Comparison of ENCODE assay signal across 1 cellular context in the genomic region with DNA sequence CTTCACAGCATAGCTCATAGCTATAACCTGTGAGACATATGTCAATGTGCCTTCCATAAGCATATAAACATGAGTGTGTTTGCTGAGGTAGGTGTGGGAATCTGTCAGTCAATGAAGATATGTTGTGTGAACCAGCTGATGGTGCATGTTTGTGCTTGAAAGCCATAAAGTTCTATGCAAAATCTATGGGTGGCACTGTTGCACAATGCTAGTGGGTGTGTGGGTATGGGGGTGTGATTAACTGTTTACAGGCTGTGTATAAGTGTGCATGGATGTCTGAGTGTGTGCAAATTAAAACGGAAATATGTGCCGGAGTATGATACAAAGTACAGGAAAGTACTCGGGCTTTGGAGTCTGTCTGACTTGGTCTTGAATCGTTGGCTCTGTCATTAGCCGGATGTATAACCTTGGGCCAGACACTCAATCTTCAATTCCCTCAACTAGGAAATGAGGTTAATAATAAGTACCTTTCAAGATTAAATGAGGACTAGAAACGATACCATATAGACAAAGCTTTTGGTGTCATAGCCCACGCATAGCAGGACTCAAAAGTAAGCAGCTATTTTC.
TF ChIP-seq lines count a peak whose summit lies in the region.

No MANE protein-coding gene starts in this region.

TF ChIP-seq in GM23338, 12 proteins besides CTCF, POLR2A, EP300 and RAD21 (continued from another document):
- TF ChIP-seq, protein P1, sequence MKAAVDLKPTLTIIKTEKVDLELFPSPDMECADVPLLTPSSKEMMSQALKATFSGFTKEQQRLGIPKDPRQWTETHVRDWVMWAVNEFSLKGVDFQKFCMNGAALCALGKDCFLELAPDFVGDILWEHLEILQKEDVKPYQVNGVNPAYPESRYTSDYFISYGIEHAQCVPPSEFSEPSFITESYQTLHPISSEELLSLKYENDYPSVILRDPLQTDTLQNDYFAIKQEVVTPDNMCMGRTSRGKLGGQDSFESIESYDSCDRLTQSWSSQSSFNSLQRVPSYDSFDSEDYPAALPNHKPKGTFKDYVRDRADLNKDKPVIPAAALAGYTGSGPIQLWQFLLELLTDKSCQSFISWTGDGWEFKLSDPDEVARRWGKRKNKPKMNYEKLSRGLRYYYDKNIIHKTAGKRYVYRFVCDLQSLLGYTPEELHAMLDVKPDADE (IDR thresholded peaks at IDR 0.05), result no peak
- TF ChIP-seq ZNF114 (CRISPR knock-in tag; IDR thresholded peaks at IDR 0.05), result no peak
- TF ChIP-seq POLR2AphosphoS5 (IDR thresholded peaks at IDR 0.05; ENCODE audit: low read depth), result no peak
- TF ChIP-seq NANOG (IDR thresholded peaks at IDR 0.05; ENCODE audit: borderline replicate concordance), result no peak
- no peak for TF ChIP-seq STAT1 (IDR thresholded peaks at IDR 0.05; ENCODE audit: unreplicated experiment)
- TF ChIP-seq, protein P2, sequence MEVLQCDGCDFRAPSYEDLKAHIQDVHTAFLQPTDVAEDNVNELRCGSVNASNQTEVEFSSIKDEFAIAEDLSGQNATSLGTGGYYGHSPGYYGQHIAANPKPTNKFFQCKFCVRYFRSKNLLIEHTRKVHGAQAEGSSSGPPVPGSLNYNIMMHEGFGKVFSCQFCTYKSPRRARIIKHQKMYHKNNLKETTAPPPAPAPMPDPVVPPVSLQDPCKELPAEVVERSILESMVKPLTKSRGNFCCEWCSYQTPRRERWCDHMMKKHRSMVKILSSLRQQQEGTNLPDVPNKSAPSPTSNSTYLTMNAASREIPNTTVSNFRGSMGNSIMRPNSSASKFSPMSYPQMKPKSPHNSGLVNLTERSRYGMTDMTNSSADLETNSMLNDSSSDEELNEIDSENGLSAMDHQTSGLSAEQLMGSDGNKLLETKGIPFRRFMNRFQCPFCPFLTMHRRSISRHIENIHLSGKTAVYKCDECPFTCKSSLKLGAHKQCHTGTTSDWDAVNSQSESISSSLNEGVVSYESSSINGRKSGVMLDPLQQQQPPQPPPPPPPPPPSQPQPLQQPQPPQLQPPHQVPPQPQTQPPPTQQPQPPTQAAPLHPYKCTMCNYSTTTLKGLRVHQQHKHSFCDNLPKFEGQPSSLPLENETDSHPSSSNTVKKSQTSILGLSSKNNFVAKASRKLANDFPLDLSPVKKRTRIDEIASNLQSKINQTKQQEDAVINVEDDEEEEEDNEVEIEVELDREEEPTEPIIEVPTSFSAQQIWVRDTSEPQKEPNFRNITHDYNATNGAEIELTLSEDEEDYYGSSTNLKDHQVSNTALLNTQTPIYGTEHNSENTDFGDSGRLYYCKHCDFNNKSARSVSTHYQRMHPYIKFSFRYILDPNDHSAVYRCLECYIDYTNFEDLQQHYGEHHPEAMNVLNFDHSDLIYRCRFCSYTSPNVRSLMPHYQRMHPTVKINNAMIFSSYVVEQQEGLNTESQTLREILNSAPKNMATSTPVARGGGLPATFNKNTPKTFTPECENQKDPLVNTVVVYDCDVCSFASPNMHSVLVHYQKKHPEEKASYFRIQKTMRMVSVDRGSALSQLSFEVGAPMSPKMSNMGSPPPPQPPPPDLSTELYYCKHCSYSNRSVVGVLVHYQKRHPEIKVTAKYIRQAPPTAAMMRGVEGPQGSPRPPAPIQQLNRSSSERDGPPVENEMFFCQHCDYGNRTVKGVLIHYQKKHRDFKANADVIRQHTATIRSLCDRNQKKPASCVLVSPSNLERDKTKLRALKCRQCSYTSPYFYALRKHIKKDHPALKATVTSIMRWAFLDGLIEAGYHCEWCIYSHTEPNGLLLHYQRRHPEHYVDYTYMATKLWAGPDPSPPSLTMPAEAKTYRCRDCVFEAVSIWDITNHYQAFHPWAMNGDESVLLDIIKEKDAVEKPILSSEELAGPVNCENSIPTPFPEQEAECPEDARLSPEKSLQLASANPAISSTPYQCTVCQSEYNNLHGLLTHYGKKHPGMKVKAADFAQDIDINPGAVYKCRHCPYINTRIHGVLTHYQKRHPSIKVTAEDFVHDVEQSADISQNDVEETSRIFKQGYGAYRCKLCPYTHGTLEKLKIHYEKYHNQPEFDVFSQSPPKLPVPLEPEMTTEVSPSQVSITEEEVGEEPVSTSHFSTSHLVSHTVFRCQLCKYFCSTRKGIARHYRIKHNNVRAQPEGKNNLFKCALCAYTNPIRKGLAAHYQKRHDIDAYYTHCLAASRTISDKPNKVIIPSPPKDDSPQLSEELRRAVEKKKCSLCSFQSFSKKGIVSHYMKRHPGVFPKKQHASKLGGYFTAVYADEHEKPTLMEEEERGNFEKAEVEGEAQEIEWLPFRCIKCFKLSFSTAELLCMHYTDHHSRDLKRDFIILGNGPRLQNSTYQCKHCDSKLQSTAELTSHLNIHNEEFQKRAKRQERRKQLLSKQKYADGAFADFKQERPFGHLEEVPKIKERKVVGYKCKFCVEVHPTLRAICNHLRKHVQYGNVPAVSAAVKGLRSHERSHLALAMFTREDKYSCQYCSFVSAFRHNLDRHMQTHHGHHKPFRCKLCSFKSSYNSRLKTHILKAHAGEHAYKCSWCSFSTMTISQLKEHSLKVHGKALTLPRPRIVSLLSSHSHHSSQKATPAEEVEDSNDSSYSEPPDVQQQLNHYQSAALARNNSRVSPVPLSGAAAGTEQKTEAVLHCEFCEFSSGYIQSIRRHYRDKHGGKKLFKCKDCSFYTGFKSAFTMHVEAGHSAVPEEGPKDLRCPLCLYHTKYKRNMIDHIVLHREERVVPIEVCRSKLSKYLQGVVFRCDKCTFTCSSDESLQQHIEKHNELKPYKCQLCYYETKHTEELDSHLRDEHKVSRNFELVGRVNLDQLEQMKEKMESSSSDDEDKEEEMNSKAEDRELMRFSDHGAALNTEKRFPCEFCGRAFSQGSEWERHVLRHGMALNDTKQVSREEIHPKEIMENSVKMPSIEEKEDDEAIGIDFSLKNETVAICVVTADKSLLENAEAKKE (CRISPR knock-in tag; IDR thresholded peaks at IDR 0.05), result no peak
